Comparison of ENCODE assay signal across 8 cellular contexts in the genomic region with DNA sequence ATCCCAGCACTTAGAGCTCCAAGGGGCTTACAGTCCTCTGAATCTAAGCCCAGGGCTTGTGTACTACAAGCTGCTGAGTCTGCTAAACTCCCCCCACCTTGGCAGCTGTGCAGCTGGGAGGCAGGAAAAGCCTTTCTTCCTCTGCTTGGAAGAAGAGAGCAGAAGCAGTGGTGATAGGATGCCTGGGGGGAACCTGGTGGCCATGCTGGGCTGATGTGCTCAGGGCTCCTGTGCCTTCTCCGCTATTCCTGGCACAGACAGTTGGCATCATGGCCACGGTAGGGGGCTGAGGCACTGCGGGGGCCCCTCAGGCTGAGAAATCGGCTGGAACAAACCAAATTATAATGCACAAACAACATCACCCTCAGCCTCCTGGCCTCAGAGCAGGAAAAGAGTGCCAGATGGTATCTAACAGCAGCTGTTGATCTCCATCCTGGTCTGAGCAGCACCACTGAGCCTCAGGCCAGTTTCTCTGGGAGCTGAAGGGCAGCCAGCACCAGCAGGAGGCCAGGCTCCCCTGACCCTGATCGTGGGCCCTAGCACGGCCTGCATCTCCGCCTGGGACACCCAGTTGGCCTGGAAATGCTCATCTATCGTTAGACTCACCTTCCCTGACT. TPM values are rescaled to one million over a fixed set of nuclear protein-coding genes. Genes with fewer than 3 reads are reported as not detected.
DNase-seq lines count a peak whose midpoint lies in the region; ATAC-seq and TF ChIP-seq lines count a peak whose summit lies in the region.

No MANE protein-coding gene starts in this region.

- DNase-seq in AG20443 (ENCODE audit: low spot score), result peak; percentile 24
- DNase-seq in esophagus squamous epithelium (lab: John Stamatoyannopoulos, UW), result no peak
- DNase-seq in activated CD8-positive, alpha-beta T cell treated with anti-CD3 and anti-CD28 coated beads for 36 hours, result no peak
- DNase-seq in OCI-M1 (lab: John Stamatoyannopoulos, UW), result no peak
- no peak for DNase-seq in effector CD4-positive, alpha-beta T cell

- peaks cover 9% of the 10 kb centered on the region for H3K4me1 ChIP-seq in OCI-LY1 (ENCODE audit: insufficient read depth, low read length, severe bottlenecking)
- peaks cover 9 to 72% (median 24%) of the 10 kb centered on the region in 3 donors for H3K4me1 ChIP-seq in esophagus squamous epithelium
- H3K4me1 ChIP-seq in neutrophil (ENCODE audit: control insufficient read depth in 1 of 2, insufficient read depth in 1 of 2, low read depth in 1 of 2, low read length in 1 of 2), result no peaks in the 10 kb centered on the region

- no peak overlapping the region for H2AFZ ChIP-seq in OCI-LY1 (ENCODE audit: low read length)

- ATAC-seq in activated CD8-positive, alpha-beta T cell treated with anti-CD3 and anti-CD28 coated beads for 36 hours, result no peak
- ATAC-seq in HG02884 (IDR thresholded peaks at IDR 0.05; ENCODE audit: unreplicated experiment), result no peak

- H3K4me3 ChIP-seq in OCI-LY1 (ENCODE audit: low read depth, low read length, poor library complexity, severe bottlenecking), result no peak overlapping the region
- no peak overlapping the region for H3K4me3 ChIP-seq in esophagus squamous epithelium
- H3K4me3 ChIP-seq in neutrophil (ENCODE audit: low read depth in 1 of 2, low read length in 1 of 2), result no peak overlapping the region

- no peaks in the 10 kb centered on the region for H3K9me3 ChIP-seq in OCI-LY1 (ENCODE audit: low read length)
- no peaks in the 10 kb centered on the region for H3K9me3 ChIP-seq in esophagus squamous epithelium
- no peaks in the 10 kb centered on the region for H3K9me3 ChIP-seq in neutrophil

- no peaks in the 10 kb centered on the region for H3K79me2 ChIP-seq in OCI-LY1 (ENCODE audit: insufficient read depth, low read length)

- H3K27me3 ChIP-seq in OCI-LY1 (ENCODE audit: insufficient read depth, low read length), result no peaks in the 10 kb centered on the region
- no peaks in the 10 kb centered on the region for H3K27me3 ChIP-seq in esophagus squamous epithelium
- H3K27me3 ChIP-seq in neutrophil, result no peaks in the 10 kb centered on the region

- H3K9me2 ChIP-seq in OCI-LY1 (ENCODE audit: low read depth, low read length), result no peaks in the 10 kb centered on the region

- CTCF ChIA-PET in activated CD8-positive, alpha-beta T cell treated with anti-CD3 and anti-CD28 coated beads for 36 hours (lab: Charles Lee), result interaction anchor here (0.6 to 9.5 kb wide), 28 partner anchors 10 to 594 kb away, joined by 3 to 187 read pairs (median 5); a partner anchor contains a TSS

- H3K4me1 Mint-ChIP-seq in activated CD8-positive, alpha-beta T cell treated with anti-CD3 and anti-CD28 coated beads for 36 hours (ENCODE audit: low read depth), result peaks cover 51% of the 10 kb centered on the region

- TF ChIP-seq CTCF in OCI-LY1 (IDR thresholded peaks at IDR 0.05; ENCODE audit: low read length), result no peak
- no peak for TF ChIP-seq CTCF in esophagus squamous epithelium (IDR thresholded peaks at IDR 0.05)
- no peak for TF ChIP-seq CTCF in neutrophil (IDR thresholded peaks at IDR 0.05)
- TF ChIP-seq CTCF in activated CD8-positive, alpha-beta T cell treated with anti-CD3 and anti-CD28 coated beads for 36 hours (IDR thresholded peaks at IDR 0.05), result no peak

- 60 to 81% methylated on average over 3 to 8 of the region's 8 CpGs for WGBS in esophagus squamous epithelium, 2 donors

- peaks cover 68% of the 10 kb centered on the region for H3K36me3 Mint-ChIP-seq in activated CD8-positive, alpha-beta T cell treated with anti-CD3 and anti-CD28 coated beads for 36 hours (ENCODE audit: low read depth)

- H3K4me2 ChIP-seq in OCI-LY1 (ENCODE audit: low read length), result no peak overlapping the region; the same call in 1 of the 2 replicates

- TF ChIP-seq POLR2A in esophagus squamous epithelium (IDR thresholded peaks at IDR 0.05), result no peak

- POLR2A ChIA-PET in activated CD8-positive, alpha-beta T cell treated with anti-CD3 and anti-CD28 coated beads for 36 hours (lab: Charles Lee), result interaction anchor here (1.2 to 1.8 kb wide), 3 partner anchors 16 to 114 kb away, joined by 5 to 11 read pairs (median 6); no protein-coding TSS in a partner anchor

- no peak overlapping the region for H3K27ac Mint-ChIP-seq in activated CD8-positive, alpha-beta T cell treated with anti-CD3 and anti-CD28 coated beads for 36 hours

- H4K20me1 ChIP-seq in OCI-LY1 (ENCODE audit: insufficient read depth, low read length), result no peaks in the 10 kb centered on the region

- no peak overlapping the region for H3K4me3 Mint-ChIP-seq in activated CD8-positive, alpha-beta T cell treated with anti-CD3 and anti-CD28 coated beads for 36 hours

- no peaks in the 10 kb centered on the region for H3F3A ChIP-seq in OCI-LY1 (ENCODE audit: insufficient read depth, low read length)

- intact Hi-C loops in esophagus squamous epithelium (cut with DNase I), result loop anchor here (2.0 kb wide), 1 partner anchor 114 kb away; no protein-coding TSS in a partner anchor
- intact Hi-C loops in activated CD8-positive, alpha-beta T cell treated with anti-CD3 and anti-CD28 coated beads for 36 hours (cut with micrococcal nuclease), result loop anchor here (2.0 kb wide), 1 partner anchor 114 kb away; no protein-coding TSS in a partner anchor

- H3K9ac ChIP-seq in OCI-LY1 (ENCODE audit: low read length), result no peak overlapping the region

- H3K27ac ChIP-seq in OCI-LY1 (ENCODE audit: low read depth, low read length, poor library complexity, severe bottlenecking), result peak overlapping the region; percentile 57
- H3K27ac ChIP-seq in esophagus squamous epithelium, result peak overlapping the region in 3 of 4 donors; percentile 47 to 57 (median 53)
- H3K27ac ChIP-seq in neutrophil, result peak overlapping the region; percentile 31

- H3K27me3 Mint-ChIP-seq in activated CD8-positive, alpha-beta T cell treated with anti-CD3 and anti-CD28 coated beads for 36 hours, result no peaks in the 10 kb centered on the region

- H3K36me3 ChIP-seq in OCI-LY1 (ENCODE audit: insufficient read depth, low read length) (peaks cover 18% of the 10 kb centered on the region; the same call in 1 of the 2 replicates), esophagus squamous epithelium (peaks cover 0 to 93% (median 15%) of the 10 kb centered on the region in 3 donors), neutrophil (peaks cover 100% of the 10 kb centered on the region)

- H3K9me3 Mint-ChIP-seq in activated CD8-positive, alpha-beta T cell treated with anti-CD3 and anti-CD28 coated beads for 36 hours, result no peaks in the 10 kb centered on the region

RNA-seq across cellular contexts. Expression of a gene that starts 35.8 kb away (rescaled TPM):
- total RNA-seq in esophagus squamous epithelium, result 10 to 100 TPM; 11.3 to 42.2 (median 24.1) TPM
- 100 to 1,000 TPM; 118 to 127 TPM for total RNA-seq in activated CD8-positive, alpha-beta T cell treated with anti-CD3 and anti-CD28 coated beads for 36 hours
